Comparison of ENCODE assay signal across 22 cellular contexts in the genomic region with DNA sequence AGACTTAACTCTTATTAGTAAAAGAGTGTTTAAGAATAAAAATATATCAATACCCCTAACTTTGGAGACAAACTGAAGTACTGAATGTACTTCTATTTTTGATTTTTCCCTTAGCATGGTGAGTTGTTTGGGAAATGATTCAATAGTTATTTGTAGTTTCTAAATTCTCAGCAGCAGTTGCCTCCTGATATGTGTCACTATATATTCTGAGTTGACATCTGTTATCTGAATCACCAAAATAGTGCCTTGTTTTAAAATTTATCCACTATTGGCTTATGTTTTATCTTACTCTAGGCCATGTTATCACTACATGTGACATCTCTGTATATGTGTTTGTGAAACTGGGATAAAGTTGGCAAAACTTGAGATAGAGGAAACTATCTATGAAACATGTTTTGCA.
"Had no signal": no experiment of that assay in that cellular context is flagged by ENCODE, and none has a peak within 500 bp of the region (broad histone marks: within the 10 kb centered on the region; RNA-seq: fewer than 3 reads in every experiment).

No MANE protein-coding gene starts in this region.

- H3K4me2 ChIP-seq: SK-N-SH had no signal

- ATAC-seq: HepG2, Panc1, PC-3 had no signal

- DNase-seq: IMR-90, Karpas-422, KG1, MM.1S, NCI-H1092 treated with DMSO at 0.1 percent for 48 hours, NCI-H1436, NCI-H187, NCI-H2029, NCI-H2081 treated with DMSO at 0.1 percent for 48 hours, NCI-H2171, NCI-H226, NCI-H446, NCI-H510A, NCI-H524 treated with DMSO at 0.1 percent for 48 hours, NCI-H69, NCI-H774, PC-3, SHP77, SK-N-SH had no signal

- H3K9me3 ChIP-seq: SK-N-SH had no signal

- FAIRE-seq: HepG2 had no signal

- H3K9ac ChIP-seq: SK-N-SH had no signal

- H3K27ac ChIP-seq: RWPE1 had no signal
